8 cellular contexts compared by ENCODE assay signal in the genomic region with DNA sequence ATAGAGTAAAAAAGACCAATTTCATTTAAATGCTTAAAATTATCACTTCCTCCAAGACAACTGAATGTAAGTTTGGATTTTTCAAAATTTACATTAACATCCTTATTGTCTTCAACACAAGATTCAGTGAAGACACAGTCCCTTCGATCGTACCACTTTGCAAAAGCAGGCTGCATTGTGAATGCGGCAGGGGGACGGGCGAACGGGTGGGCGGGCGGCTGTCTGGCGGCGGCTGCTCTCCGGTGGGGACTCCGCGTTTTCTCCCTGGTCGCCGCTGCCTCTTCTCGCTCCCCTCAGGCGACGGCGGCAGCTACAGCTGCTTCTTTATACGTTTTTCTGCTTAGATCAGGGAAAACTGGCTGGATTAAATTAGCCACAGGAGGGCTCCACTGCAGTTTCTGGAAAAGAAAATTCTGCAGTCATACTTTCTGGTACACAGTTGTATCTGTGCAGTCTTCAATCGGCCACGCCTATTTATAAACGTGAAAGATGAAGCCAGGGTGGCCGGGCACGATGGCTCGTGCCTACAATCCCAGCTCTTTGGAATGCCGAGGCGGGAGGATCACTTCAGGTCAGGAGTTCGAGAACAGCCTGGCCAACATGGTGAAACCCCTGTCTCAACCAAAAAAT. TPM values are rescaled to one million over a fixed set of nuclear protein-coding genes. Genes with fewer than 3 reads are reported as not detected.
A peak's percentile ranks its signal among the peaks of the same experiment; 100 is the strongest.
DNase-seq lines count a peak whose midpoint lies in the region; ATAC-seq and TF ChIP-seq lines count a peak whose summit lies in the region.

No MANE protein-coding gene starts in this region.

- H3K4me3 ChIP-seq in SK-N-MC (peak overlapping the region; percentile 67), kidney epithelial cell (ENCODE audit: low read depth, low read length) (peak overlapping the region; percentile 23)

- ATAC-seq in GM21737 (IDR thresholded peaks at IDR 0.05; ENCODE audit: unreplicated experiment) = no peak

- H3K36me3 ChIP-seq in SK-N-MC (ENCODE audit: insufficient read depth, low read length) = no peaks in the 10 kb centered on the region
- H3K36me3 ChIP-seq in kidney epithelial cell (ENCODE audit: control insufficient read depth, insufficient read depth, low read length) = no peaks in the 10 kb centered on the region

- TF ChIP-seq CTCF in kidney epithelial cell (IDR thresholded peaks at IDR 0.05; ENCODE audit: insufficient read depth, low read length, poor library complexity, severe bottlenecking) = peak; percentile 66

- peak overlapping the region; percentile 39 for H3K9ac ChIP-seq in SK-N-MC (ENCODE audit: insufficient read length)

- no peaks in the 10 kb centered on the region for H3K9me3 ChIP-seq in SK-N-MC (ENCODE audit: low read depth, low read length)

- no peak overlapping the region; the same call in 1 of the 2 replicates for H3K27ac ChIP-seq in SK-N-MC

- peak; percentile 74 for DNase-seq in EH (ENCODE audit: low read depth)
- peak; percentile 65 for DNase-seq in LoVo (ENCODE audit: low spot score)
- peak; percentile 80 for DNase-seq in SK-N-MC (ENCODE audit: low read depth, low spot score)
- peak; percentile 35 for DNase-seq in cerebellar cortex (ENCODE audit: low spot score)
- peak; percentile 19 for DNase-seq in kidney epithelial cell (ENCODE audit: low read depth)
- DNase-seq in stimulated activated CD4-positive, alpha-beta T cell treated with anti-CD3 and anti-CD28 coated beads, Interleukin-4, amount 100 ng/mL, for 1 hour = peak; percentile 13
- no peak for DNase-seq in T1000 (lab: John Stamatoyannopoulos, UW)

- no peaks in the 10 kb centered on the region for H3K27me3 ChIP-seq in kidney epithelial cell (ENCODE audit: control insufficient read depth, insufficient read depth, low read length)

RNA-seq across cellular contexts. Expression of a gene that starts 33.9 kb away (rescaled TPM):
- 35.2 and 36.1 TPM in 2 replicates for total RNA-seq in kidney epithelial cell
